ENCODE assay signal across 20 cellular contexts in genomic region chr4:144347116-144347515, GRCh38.
"Had no signal": no experiment of that assay in that cellular context is flagged by ENCODE, and none has a peak within 500 bp of the region (broad histone marks: within the 10 kb centered on the region; RNA-seq: fewer than 3 reads in every experiment).

No MANE protein-coding gene starts in this region.

- ATAC-seq: activated CD8-positive, alpha-beta T cell treated with anti-CD3 and anti-CD28 coated beads for 36 hours; activated T-cell treated with anti-CD3 and anti-CD28 coated beads, Interleukin-2, amount 50 U/mL, for 72 hours; T-helper 17 cell had no signal

- DNase-seq: activated B cell treated with CpG ODN at 0.5 μM for 24 hours; activated CD4-positive, alpha-beta T cell treated with anti-CD3 and anti-CD28 coated beads for 1 hour; activated CD4-positive, alpha-beta T cell treated with anti-CD3 and anti-CD28 coated beads, Interleukin-2, amount 50 U/mL, for 1 hour; activated CD8-positive, alpha-beta memory T cell treated with anti-CD3 and anti-CD28 coated beads, Interleukin-2, amount 50 U/mL, for 4 hours; activated CD8-positive, alpha-beta T cell treated with anti-CD3 and anti-CD28 coated beads for 36 hours; activated gamma-delta T cell treated with Interleukin-2 at 50 U/mL for 16 hours; activated naive CD4-positive, alpha-beta T cell treated with anti-CD3 and anti-CD28 coated beads, Interleukin-2, amount 10 ng/mL, durations not matched to agents 7 days and 5 days; activated naive CD8-positive, alpha-beta T cell treated with anti-CD3 and anti-CD28 coated beads for 36 hours; activated T-cell treated with anti-CD3 and anti-CD28 coated beads, Interleukin-2, amount 50 U/mL, for 72 hours; KG1; NCI-H1092 treated with DMSO at 0.1 percent for 48 hours; NCI-H1417 treated with DMSO at 0.1 percent for 48 hours; NCI-H1694 treated with DMSO at 0.1 percent for 48 hours; NCI-H2029 treated with DMSO at 0.1 percent for 48 hours; NCI-H345; NCI-H510A treated with DMSO at 0.1 percent for 48 hours; PC-9; SIG-M5; T-helper 17 cell; T-helper 9 cell had no signal

- H3K27ac ChIP-seq: PC-9 had no signal
